Comparison of ENCODE assay signal across 2 cellular contexts in the genomic region with DNA sequence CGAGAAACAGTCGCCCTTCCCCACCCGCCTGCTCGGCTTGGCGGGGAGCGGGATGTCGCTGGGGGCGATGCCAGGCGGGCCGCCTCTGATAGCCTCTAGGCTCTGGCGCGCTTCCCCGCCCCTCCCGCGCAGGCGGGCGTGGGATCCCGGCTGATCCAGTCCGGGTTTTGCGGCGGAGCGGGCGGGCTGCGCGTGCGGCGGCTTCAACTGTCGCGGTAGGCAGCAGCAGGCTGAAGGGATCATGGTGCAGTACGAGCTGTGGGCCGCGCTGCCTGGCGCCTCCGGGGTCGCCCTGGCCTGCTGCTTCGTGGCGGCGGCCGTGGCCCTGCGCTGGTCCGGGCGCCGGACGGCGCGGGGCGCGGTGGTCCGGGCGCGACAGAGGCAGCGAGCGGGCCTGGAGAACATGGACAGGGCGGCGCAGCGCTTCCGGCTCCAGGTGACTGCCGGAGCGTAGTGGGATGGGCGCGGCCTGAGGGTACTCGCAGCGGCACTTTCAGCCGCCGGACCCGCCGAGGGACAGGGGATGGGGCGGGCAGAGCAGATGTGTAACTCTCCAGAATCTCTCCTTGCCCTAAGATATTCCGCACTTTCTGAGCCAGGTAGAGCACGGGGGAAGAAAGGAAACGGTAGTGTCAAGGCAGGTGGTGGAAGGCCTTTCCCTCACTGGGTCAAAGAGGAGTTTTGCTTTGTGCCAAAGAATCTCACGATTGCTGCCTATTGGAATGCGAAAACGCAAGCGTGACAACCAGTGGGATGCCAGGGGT.
TF ChIP-seq lines count a peak whose summit lies in the region.

A gene (plus strand): TSS at position 210 of the 764 bp plus-strand sequence. CDS start 32 bp downstream, at position 242.

TF ChIP-seq in HEK293, 187 proteins besides CTCF, POLR2A, EP300 and RAD21 (continued from another document and continues in another):
- TF ChIP-seq ZNF571 (tag by site-specific recombination; IDR thresholded peaks at IDR 0.05) (no peak), ZBTB17 (tag by site-specific recombination; IDR thresholded peaks at IDR 0.05) (peak; percentile 68), ZNF549 (tag by site-specific recombination; IDR thresholded peaks at IDR 0.05) (no peak; the same call in 1 of the 2 replicates), YY1 (tag by site-specific recombination; IDR thresholded peaks at IDR 0.05) (peak; percentile 65), ZNF248 (tag by site-specific recombination; IDR thresholded peaks at IDR 0.05) (no peak), ZNF629 (tag by site-specific recombination; IDR thresholded peaks at IDR 0.05) (peak; percentile 42; the same call in 1 of the 2 replicates), KLF10 (tag by site-specific recombination; IDR thresholded peaks at IDR 0.05) (peak; percentile 66; the same call in 1 of the 2 replicates), ZNF600 (tag by site-specific recombination; IDR thresholded peaks at IDR 0.05) (peak; percentile 79), ZNF561 (tag by site-specific recombination; IDR thresholded peaks at IDR 0.05; ENCODE audit: borderline replicate concordance) (peak; percentile 95), ZNF184 (tag by site-specific recombination; IDR thresholded peaks at IDR 0.05) (peak; percentile 60; the same call in 1 of the 2 replicates), YY2 (tag by site-specific recombination; IDR thresholded peaks at IDR 0.05) (peak; percentile 64), KLF7 (tag by site-specific recombination; IDR thresholded peaks at IDR 0.05; ENCODE audit: borderline replicate concordance) (peak; percentile 94), ZNF426 (tag by site-specific recombination; IDR thresholded peaks at IDR 0.05) (no peak), IKZF3 (tag by site-specific recombination; IDR thresholded peaks at IDR 0.05) (peak; percentile 62), PRDM1 (tag by site-specific recombination; IDR thresholded peaks at IDR 0.05) (0 out of 2 replicates have a peak, but pooled peaks have one; percentile 25), ZBTB7A (tag by site-specific recombination; IDR thresholded peaks at IDR 0.05; ENCODE audit: low read depth) (peak; percentile 75; the same call in 1 of the 2 replicates), GLIS1 (tag by site-specific recombination; IDR thresholded peaks at IDR 0.05) (peak; percentile 70), ZNF391 (tag by site-specific recombination; IDR thresholded peaks at IDR 0.05; ENCODE audit: borderline replicate concordance, low read depth) (peak; percentile 71; the same call in 1 of the 2 replicates)
- TF ChIP-seq, protein P1, sequence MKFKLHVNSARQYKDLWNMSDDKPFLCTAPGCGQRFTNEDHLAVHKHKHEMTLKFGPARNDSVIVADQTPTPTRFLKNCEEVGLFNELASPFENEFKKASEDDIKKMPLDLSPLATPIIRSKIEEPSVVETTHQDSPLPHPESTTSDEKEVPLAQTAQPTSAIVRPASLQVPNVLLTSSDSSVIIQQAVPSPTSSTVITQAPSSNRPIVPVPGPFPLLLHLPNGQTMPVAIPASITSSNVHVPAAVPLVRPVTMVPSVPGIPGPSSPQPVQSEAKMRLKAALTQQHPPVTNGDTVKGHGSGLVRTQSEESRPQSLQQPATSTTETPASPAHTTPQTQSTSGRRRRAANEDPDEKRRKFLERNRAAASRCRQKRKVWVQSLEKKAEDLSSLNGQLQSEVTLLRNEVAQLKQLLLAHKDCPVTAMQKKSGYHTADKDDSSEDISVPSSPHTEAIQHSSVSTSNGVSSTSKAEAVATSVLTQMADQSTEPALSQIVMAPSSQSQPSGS (tag by site-specific recombination; IDR thresholded peaks at IDR 0.05; ENCODE audit: low read depth), result no peak
- TF ChIP-seq, protein P2, sequence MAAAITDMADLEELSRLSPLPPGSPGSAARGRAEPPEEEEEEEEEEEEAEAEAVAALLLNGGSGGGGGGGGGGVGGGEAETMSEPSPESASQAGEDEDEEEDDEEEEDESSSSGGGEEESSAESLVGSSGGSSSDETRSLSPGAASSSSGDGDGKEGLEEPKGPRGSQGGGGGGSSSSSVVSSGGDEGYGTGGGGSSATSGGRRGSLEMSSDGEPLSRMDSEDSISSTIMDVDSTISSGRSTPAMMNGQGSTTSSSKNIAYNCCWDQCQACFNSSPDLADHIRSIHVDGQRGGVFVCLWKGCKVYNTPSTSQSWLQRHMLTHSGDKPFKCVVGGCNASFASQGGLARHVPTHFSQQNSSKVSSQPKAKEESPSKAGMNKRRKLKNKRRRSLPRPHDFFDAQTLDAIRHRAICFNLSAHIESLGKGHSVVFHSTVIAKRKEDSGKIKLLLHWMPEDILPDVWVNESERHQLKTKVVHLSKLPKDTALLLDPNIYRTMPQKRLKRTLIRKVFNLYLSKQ (tag by site-specific recombination; IDR thresholded peaks at IDR 0.05; ENCODE audit: borderline replicate concordance), result no peak
- TF ChIP-seq, protein P3, sequence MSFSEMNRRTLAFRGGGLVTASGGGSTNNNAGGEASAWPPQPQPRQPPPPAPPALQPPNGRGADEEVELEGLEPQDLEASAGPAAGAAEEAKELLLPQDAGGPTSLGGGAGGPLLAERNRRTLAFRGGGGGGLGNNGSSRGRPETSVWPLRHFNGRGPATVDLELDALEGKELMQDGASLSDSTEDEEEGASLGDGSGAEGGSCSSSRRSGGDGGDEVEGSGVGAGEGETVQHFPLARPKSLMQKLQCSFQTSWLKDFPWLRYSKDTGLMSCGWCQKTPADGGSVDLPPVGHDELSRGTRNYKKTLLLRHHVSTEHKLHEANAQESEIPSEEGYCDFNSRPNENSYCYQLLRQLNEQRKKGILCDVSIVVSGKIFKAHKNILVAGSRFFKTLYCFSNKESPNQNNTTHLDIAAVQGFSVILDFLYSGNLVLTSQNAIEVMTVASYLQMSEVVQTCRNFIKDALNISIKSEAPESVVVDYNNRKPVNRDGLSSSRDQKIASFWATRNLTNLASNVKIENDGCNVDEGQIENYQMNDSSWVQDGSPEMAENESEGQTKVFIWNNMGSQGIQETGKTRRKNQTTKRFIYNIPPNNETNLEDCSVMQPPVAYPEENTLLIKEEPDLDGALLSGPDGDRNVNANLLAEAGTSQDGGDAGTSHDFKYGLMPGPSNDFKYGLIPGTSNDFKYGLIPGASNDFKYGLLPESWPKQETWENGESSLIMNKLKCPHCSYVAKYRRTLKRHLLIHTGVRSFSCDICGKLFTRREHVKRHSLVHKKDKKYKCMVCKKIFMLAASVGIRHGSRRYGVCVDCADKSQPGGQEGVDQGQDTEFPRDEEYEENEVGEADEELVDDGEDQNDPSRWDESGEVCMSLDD (tag by site-specific recombination; IDR thresholded peaks at IDR 0.05), result 0 out of 2 replicates have a peak, but pooled peaks have one; percentile 47
- TF ChIP-seq, protein P4, sequence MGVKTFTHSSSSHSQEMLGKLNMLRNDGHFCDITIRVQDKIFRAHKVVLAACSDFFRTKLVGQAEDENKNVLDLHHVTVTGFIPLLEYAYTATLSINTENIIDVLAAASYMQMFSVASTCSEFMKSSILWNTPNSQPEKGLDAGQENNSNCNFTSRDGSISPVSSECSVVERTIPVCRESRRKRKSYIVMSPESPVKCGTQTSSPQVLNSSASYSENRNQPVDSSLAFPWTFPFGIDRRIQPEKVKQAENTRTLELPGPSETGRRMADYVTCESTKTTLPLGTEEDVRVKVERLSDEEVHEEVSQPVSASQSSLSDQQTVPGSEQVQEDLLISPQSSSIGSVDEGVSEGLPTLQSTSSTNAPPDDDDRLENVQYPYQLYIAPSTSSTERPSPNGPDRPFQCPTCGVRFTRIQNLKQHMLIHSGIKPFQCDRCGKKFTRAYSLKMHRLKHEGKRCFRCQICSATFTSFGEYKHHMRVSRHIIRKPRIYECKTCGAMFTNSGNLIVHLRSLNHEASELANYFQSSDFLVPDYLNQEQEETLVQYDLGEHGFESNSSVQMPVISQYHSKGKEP (tag by site-specific recombination; IDR thresholded peaks at IDR 0.05), result peak; percentile 65; the same call in 1 of the 2 replicates

TF ChIP-seq in HepG2, 621 proteins besides CTCF, POLR2A, EP300 and RAD21 (continued from another document and continues in another):
- TF ChIP-seq, protein P5, sequence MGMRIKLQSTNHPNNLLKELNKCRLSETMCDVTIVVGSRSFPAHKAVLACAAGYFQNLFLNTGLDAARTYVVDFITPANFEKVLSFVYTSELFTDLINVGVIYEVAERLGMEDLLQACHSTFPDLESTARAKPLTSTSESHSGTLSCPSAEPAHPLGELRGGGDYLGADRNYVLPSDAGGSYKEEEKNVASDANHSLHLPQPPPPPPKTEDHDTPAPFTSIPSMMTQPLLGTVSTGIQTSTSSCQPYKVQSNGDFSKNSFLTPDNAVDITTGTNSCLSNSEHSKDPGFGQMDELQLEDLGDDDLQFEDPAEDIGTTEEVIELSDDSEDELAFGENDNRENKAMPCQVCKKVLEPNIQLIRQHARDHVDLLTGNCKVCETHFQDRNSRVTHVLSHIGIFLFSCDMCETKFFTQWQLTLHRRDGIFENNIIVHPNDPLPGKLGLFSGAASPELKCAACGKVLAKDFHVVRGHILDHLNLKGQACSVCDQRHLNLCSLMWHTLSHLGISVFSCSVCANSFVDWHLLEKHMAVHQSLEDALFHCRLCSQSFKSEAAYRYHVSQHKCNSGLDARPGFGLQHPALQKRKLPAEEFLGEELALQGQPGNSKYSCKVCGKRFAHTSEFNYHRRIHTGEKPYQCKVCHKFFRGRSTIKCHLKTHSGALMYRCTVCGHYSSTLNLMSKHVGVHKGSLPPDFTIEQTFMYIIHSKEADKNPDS (CRISPR knock-in tag; IDR thresholded peaks at IDR 0.05), result peak; percentile 81
- TF ChIP-seq CHCHD3 (CRISPR knock-in tag; IDR thresholded peaks at IDR 0.05) (peak; percentile 82; the same call in 1 of the 2 replicates), NAIF1 (CRISPR knock-in tag; IDR thresholded peaks at IDR 0.05; ENCODE audit: borderline replicate concordance) (no peak), ZNF138 (CRISPR knock-in tag; IDR thresholded peaks at IDR 0.05; ENCODE audit: low read depth) (peak; percentile 85), ZBTB7A (CRISPR knock-in tag; IDR thresholded peaks at IDR 0.05) (peak; percentile 24; the same call in 1 of the 2 replicates), HNRNPL (IDR thresholded peaks at IDR 0.05; ENCODE audit: low read depth, low read length) (0 out of 2 replicates have a peak, but pooled peaks have one; percentile 23), MTF1 (CRISPR knock-in tag; IDR thresholded peaks at IDR 0.05) (peak; percentile 79; the same call in 1 of the 2 replicates), MZF1 (CRISPR knock-in tag; IDR thresholded peaks at IDR 0.05; ENCODE audit: borderline replicate concordance) (no peak), BRCA1 (CRISPR knock-in tag; IDR thresholded peaks at IDR 0.05) (peak; percentile 72; the same call in 1 of the 2 replicates), GABPB1 (CRISPR knock-in tag; IDR thresholded peaks at IDR 0.05) (peak; percentile 82), NCOA5 (CRISPR knock-in tag; IDR thresholded peaks at IDR 0.05) (no peak), ZNF788 (CRISPR knock-in tag; IDR thresholded peaks at IDR 0.05; ENCODE audit: borderline replicate concordance) (peak; percentile 90; the same call in 1 of the 2 replicates), NFKBIZ (CRISPR knock-in tag; IDR thresholded peaks at IDR 0.05) (peak; percentile 71; the same call in 1 of the 2 replicates)
- TF ChIP-seq, protein P6, sequence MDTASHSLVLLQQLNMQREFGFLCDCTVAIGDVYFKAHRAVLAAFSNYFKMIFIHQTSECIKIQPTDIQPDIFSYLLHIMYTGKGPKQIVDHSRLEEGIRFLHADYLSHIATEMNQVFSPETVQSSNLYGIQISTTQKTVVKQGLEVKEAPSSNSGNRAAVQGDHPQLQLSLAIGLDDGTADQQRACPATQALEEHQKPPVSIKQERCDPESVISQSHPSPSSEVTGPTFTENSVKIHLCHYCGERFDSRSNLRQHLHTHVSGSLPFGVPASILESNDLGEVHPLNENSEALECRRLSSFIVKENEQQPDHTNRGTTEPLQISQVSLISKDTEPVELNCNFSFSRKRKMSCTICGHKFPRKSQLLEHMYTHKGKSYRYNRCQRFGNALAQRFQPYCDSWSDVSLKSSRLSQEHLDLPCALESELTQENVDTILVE (CRISPR knock-in tag; IDR thresholded peaks at IDR 0.05), result peak; percentile 52; the same call in 1 of the 2 replicates
- TF ChIP-seq, protein P7, sequence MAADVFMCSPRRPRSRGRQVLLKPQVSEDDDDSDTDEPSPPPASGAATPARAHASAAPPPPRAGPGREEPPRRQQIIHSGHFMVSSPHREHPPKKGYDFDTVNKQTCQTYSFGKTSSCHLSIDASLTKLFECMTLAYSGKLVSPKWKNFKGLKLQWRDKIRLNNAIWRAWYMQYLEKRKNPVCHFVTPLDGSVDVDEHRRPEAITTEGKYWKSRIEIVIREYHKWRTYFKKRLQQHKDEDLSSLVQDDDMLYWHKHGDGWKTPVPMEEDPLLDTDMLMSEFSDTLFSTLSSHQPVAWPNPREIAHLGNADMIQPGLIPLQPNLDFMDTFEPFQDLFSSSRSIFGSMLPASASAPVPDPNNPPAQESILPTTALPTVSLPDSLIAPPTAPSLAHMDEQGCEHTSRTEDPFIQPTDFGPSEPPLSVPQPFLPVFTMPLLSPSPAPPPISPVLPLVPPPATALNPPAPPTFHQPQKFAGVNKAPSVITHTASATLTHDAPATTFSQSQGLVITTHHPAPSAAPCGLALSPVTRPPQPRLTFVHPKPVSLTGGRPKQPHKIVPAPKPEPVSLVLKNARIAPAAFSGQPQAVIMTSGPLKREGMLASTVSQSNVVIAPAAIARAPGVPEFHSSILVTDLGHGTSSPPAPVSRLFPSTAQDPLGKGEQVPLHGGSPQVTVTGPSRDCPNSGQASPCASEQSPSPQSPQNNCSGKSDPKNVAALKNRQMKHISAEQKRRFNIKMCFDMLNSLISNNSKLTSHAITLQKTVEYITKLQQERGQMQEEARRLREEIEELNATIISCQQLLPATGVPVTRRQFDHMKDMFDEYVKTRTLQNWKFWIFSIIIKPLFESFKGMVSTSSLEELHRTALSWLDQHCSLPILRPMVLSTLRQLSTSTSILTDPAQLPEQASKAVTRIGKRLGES (CRISPR knock-in tag; IDR thresholded peaks at IDR 0.05; ENCODE audit: borderline replicate concordance), result no peak
- TF ChIP-seq, protein P8, sequence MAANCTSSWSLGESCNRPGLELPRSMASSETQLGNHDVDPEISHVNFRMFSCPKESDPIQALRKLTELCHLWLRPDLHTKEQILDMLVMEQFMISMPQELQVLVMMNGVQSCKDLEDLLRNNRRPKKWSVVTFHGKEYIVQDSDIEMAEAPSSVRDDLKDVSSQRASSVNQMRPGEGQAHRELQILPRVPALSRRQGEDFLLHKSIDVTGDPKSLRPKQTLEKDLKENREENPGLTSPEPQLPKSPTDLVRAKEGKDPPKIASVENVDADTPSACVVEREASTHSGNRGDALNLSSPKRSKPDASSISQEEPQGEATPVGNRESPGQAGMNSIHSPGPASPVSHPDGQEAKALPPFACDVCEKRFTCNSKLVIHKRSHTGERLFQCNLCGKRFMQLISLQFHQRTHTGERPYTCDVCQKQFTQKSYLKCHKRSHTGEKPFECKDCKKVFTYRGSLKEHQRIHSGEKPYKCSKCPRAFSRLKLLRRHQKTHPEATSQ (CRISPR knock-in tag; IDR thresholded peaks at IDR 0.05; ENCODE audit: borderline replicate concordance), result peak; percentile 60; the same call in 1 of the 2 replicates
- TF ChIP-seq, protein P9, sequence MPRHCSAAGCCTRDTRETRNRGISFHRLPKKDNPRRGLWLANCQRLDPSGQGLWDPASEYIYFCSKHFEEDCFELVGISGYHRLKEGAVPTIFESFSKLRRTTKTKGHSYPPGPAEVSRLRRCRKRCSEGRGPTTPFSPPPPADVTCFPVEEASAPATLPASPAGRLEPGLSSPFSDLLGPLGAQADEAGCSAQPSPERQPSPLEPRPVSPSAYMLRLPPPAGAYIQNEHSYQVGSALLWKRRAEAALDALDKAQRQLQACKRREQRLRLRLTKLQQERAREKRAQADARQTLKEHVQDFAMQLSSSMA (CRISPR knock-in tag; IDR thresholded peaks at IDR 0.05), result peak; percentile 86
- TF ChIP-seq, protein P10, sequence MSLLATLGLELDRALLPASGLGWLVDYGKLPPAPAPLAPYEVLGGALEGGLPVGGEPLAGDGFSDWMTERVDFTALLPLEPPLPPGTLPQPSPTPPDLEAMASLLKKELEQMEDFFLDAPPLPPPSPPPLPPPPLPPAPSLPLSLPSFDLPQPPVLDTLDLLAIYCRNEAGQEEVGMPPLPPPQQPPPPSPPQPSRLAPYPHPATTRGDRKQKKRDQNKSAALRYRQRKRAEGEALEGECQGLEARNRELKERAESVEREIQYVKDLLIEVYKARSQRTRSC (CRISPR knock-in tag; IDR thresholded peaks at IDR 0.05; ENCODE audit: low read depth), result 0 out of 2 replicates have a peak, but pooled peaks have one; percentile 52
